In the genomic region with DNA sequence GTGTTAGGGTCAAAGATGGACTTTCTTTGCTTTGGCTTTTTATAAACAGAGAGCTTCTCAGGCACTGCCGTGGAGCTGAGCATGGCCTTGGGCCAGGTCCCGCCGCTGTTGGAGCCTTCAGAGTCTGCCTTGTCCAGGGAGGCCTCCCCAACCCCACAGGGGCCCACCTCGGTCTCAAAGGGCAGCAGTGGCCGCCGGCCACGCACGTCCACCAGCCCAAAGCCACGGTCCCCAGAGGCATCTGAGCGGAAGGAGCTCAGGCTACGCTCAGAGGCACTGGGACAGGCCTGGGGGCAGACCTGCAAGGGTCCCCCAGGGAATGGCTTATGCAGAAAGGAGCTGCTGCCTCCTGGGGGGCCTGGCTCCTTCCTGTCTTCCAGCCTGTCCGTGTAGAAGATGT, we compare ENCODE assay signal across 19 cellular contexts.
"Had no signal": no experiment of that assay in that cellular context is flagged by ENCODE, and none has a peak within 500 bp of the region (broad histone marks: within the 10 kb centered on the region; RNA-seq: fewer than 3 reads in every experiment).

No MANE protein-coding gene starts in this region.

- H3K27me3 ChIP-seq: ascending aorta, foreskin keratinocyte, ovary, right lobe of liver, stomach had no signal

- H3K27me3 Mint-ChIP-seq: activated B cell treated with CpG ODN at 0.5 μM for 24 hours; activated CD4-positive, alpha-beta T cell treated with anti-CD3 and anti-CD28 coated beads, Interleukin-2, amount 10 ng/mL, durations not matched to agents 24 days and 14 days; activated CD8-positive, alpha-beta T cell treated with anti-CD3 and anti-CD28 coated beads for 36 hours; activated naive CD4-positive, alpha-beta T cell treated with anti-CD3 and anti-CD28 coated beads, Interleukin-2, amount 50 U/mL, for 24 hours; memory B cell had no signal

- DNase-seq: activated B cell treated with CpG ODN at 0.5 μM for 24 hours; activated CD4-positive, alpha-beta T cell treated with anti-CD3 and anti-CD28 coated beads, Interleukin-2, amount 10 ng/mL, durations not matched to agents 24 days and 14 days; activated CD8-positive, alpha-beta T cell treated with anti-CD3 and anti-CD28 coated beads for 36 hours; activated effector memory CD4-positive, alpha-beta T cell treated with Interleukin-2 at 50 U/mL for 16 hours; activated T-cell treated with anti-CD3 and anti-CD28 coated beads, Interleukin-2, amount 50 U/mL, for 1 hour; cerebellar nuclear complex; effector memory CD4-positive, alpha-beta T cell; foreskin keratinocyte; hippocampal formation; islet precursor cell; ovary; right lobe of liver; small intestine; stimulated activated CD4-positive, alpha-beta T cell treated with anti-CD3 and anti-CD28 coated beads, Interleukin-4, amount 100 ng/mL, for 1 hour; stomach; trophoblast cell had no signal

- H3K4me1 Mint-ChIP-seq: activated B cell treated with CpG ODN at 0.5 μM for 24 hours; activated naive CD4-positive, alpha-beta T cell treated with anti-CD3 and anti-CD28 coated beads, Interleukin-2, amount 50 U/mL, for 24 hours; memory B cell had no signal

- H3K27ac ChIP-seq: ascending aorta, foreskin keratinocyte, ovary, right lobe of liver, stomach had no signal

- FAIRE-seq: small intestine had no signal

- H3K4me1 ChIP-seq: ascending aorta, right lobe of liver, stomach had no signal

- H3K9me3 Mint-ChIP-seq: activated B cell treated with CpG ODN at 0.5 μM for 24 hours; activated CD4-positive, alpha-beta T cell treated with anti-CD3 and anti-CD28 coated beads, Interleukin-2, amount 10 ng/mL, durations not matched to agents 24 days and 14 days; activated CD8-positive, alpha-beta T cell treated with anti-CD3 and anti-CD28 coated beads for 36 hours; activated naive CD4-positive, alpha-beta T cell treated with anti-CD3 and anti-CD28 coated beads, Interleukin-2, amount 50 U/mL, for 24 hours; memory B cell had no signal

- H3K4me3 ChIP-seq: ascending aorta, ovary, right lobe of liver, stomach had no signal

- H3K9me3 ChIP-seq: ascending aorta, ovary, right lobe of liver, stomach had no signal

- H3K36me3 ChIP-seq: ovary had no signal

- H3K27ac Mint-ChIP-seq: activated B cell treated with CpG ODN at 0.5 μM for 24 hours; activated CD4-positive, alpha-beta T cell treated with anti-CD3 and anti-CD28 coated beads, Interleukin-2, amount 10 ng/mL, durations not matched to agents 24 days and 14 days; activated naive CD4-positive, alpha-beta T cell treated with anti-CD3 and anti-CD28 coated beads, Interleukin-2, amount 50 U/mL, for 24 hours; memory B cell had no signal

- H3K36me3 Mint-ChIP-seq: activated naive CD4-positive, alpha-beta T cell treated with anti-CD3 and anti-CD28 coated beads, Interleukin-2, amount 50 U/mL, for 24 hours; memory B cell had no signal

- H3K4me3 Mint-ChIP-seq: activated B cell treated with CpG ODN at 0.5 μM for 24 hours; activated CD4-positive, alpha-beta T cell treated with anti-CD3 and anti-CD28 coated beads, Interleukin-2, amount 10 ng/mL, durations not matched to agents 24 days and 14 days; activated CD8-positive, alpha-beta T cell treated with anti-CD3 and anti-CD28 coated beads for 36 hours; activated naive CD4-positive, alpha-beta T cell treated with anti-CD3 and anti-CD28 coated beads, Interleukin-2, amount 50 U/mL, for 24 hours; memory B cell had no signal
